In the genomic region with DNA sequence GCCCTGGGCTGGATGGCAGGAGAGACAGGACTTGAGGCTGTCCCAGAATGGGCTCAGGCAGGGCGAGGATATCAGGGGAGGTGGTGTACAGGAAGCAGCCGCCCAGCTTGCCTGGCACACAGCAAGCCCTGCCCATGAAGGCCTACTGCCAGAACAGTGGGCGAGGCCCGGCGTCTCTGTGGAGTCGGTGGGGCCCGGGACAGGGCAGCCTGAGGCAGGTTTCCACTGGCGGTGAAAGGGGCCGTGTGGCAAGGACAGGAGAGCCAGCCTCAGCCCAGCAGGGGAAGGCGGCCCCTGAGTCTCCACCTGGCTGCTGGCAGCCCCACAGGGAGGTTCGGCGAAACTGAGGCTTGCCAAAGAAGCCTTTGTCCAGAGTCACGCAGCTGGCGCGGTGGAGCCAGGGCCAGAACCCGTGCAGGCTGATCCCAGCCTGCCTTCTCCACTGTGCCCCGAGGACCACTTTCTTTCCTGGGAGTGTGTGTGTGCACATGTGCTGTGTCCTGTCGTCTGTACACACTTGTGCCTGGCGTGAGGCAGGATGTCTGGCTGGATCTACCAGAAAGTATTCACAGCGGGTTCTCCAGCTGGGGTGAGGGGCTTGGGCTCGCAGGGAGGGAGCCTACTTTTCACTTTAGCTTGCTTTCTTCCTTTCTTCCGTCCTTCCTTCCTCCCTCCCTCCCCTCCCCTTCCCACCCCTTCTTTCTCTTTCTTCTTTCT, we compare ENCODE assay signal across 7 cellular contexts. TPM values are rescaled to one million over a fixed set of nuclear protein-coding genes. Genes with fewer than 3 reads are reported as not detected.
DNase-seq lines count a peak whose midpoint lies in the region; ATAC-seq and TF ChIP-seq lines count a peak whose summit lies in the region.

No MANE protein-coding gene starts in this region.

- H3K4me3 Mint-ChIP-seq in activated T-helper 2 cell treated with anti-CD3 and anti-CD28 coated beads, Interferon-gamma antibody, Interleukin-2, Interleukin-4, amounts not matched to agents 10 μg/mL and 5 μg/mL and 100 μg/mL, durations not matched to agents 14 hours and 24 hours and 36 hours (ENCODE audit: low read depth) = peak overlapping the region; percentile 99

- POLR2A ChIA-PET in OCI-LY7 (lab: Charles Lee) = no interaction called here

- CTCF ChIA-PET in OCI-LY7 (lab: Charles Lee; ENCODE audit: unreplicated experiment) = no interaction called here

- H3K4me1 Mint-ChIP-seq in activated T-helper 2 cell treated with anti-CD3 and anti-CD28 coated beads, Interferon-gamma antibody, Interleukin-2, Interleukin-4, amounts not matched to agents 10 μg/mL and 5 μg/mL and 100 μg/mL, durations not matched to agents 14 hours and 24 hours and 36 hours (ENCODE audit: low read depth) = peaks cover 21% of the 10 kb centered on the region

- peak overlapping the region; percentile 64 for H3K4me2 ChIP-seq in OCI-LY7 (ENCODE audit: low read length)

- intact Hi-C loops in OCI-LY7 (cut with micrococcal nuclease; ENCODE audit: unreplicated experiment) = no loop called here
- intact Hi-C loops in activated T-helper 2 cell treated with anti-CD3 and anti-CD28 coated beads, Interferon-gamma antibody, Interleukin-2, Interleukin-4, amounts not matched to agents 10 μg/mL and 5 μg/mL and 100 μg/mL, durations not matched to agents 14 hours and 24 hours and 36 hours (cut with micrococcal nuclease) = loop anchor here (5.0 kb wide), 1 partner anchor 35 kb away; a partner anchor contains a TSS

- peak in 1 of 2 donors; percentile 47 for TF ChIP-seq EP300 in tibial nerve (IDR thresholded peaks at IDR 0.05)

- H3K27ac Mint-ChIP-seq in activated T-helper 2 cell treated with anti-CD3 and anti-CD28 coated beads, Interferon-gamma antibody, Interleukin-2, Interleukin-4, amounts not matched to agents 10 μg/mL and 5 μg/mL and 100 μg/mL, durations not matched to agents 14 hours and 24 hours and 36 hours = peak overlapping the region; percentile 92

- peaks cover 5% of the 10 kb centered on the region for H3K36me3 Mint-ChIP-seq in activated T-helper 2 cell treated with anti-CD3 and anti-CD28 coated beads, Interferon-gamma antibody, Interleukin-2, Interleukin-4, amounts not matched to agents 10 μg/mL and 5 μg/mL and 100 μg/mL, durations not matched to agents 14 hours and 24 hours and 36 hours (ENCODE audit: low read depth)

- 4 to 7% methylated on average over 16 to 19 of the region's 22 CpGs for WGBS in tibial nerve, 2 donors

- H3K4me1 ChIP-seq in OCI-LY7 (ENCODE audit: insufficient read depth, low read length, poor library complexity, severe bottlenecking) = peaks cover 27% of the 10 kb centered on the region
- H3K4me1 ChIP-seq in tibial nerve = peaks cover 0 to 56% (median 11%) of the 10 kb centered on the region in 4 donors

- no peaks in the 10 kb centered on the region for H3K9me2 ChIP-seq in OCI-LY7 (ENCODE audit: insufficient read depth, low read length)

- no peaks in the 10 kb centered on the region for H3K27me3 ChIP-seq in tibial nerve

- H3K79me2 ChIP-seq in OCI-LY7 (ENCODE audit: insufficient read depth, low read depth, low read length) = no peaks in the 10 kb centered on the region

- no TSS peak for BruUV-seq in OCI-LY7 (replicated peaks; lab: Mats Ljungman, UMichigan)

- peak; percentile 72 for ATAC-seq in omental fat pad (ENCODE audit: low FRiP score)

- no peaks in the 10 kb centered on the region for H3K9me3 Mint-ChIP-seq in activated T-helper 2 cell treated with anti-CD3 and anti-CD28 coated beads, Interferon-gamma antibody, Interleukin-2, Interleukin-4, amounts not matched to agents 10 μg/mL and 5 μg/mL and 100 μg/mL, durations not matched to agents 14 hours and 24 hours and 36 hours

- TF ChIP-seq POLR2A in GM18951 (IDR thresholded peaks at IDR 0.05; ENCODE audit: extremely low read depth, insufficient read depth, insufficient read length) (peak; percentile 32), tibial nerve (IDR thresholded peaks at IDR 0.05) (peak in 1 of 2 donors; percentile 18)

- no peak overlapping the region for H3K27ac ChIP-seq in OCI-LY7 (ENCODE audit: low read depth, low read length, poor library complexity, severe bottlenecking)
- H3K27ac ChIP-seq in tibial nerve = peak overlapping the region; percentile 61 to 91 (median 82)

- in situ Hi-C loops in GM18951 (cut with MboI; ENCODE audit: low sequenced_read_pairs, unreplicated experiment) = no loop called here

- H2AFZ ChIP-seq in OCI-LY7 (ENCODE audit: low read length) = peak overlapping the region; percentile 28; the same call in 1 of the 2 replicates

- H4K20me1 ChIP-seq in OCI-LY7 (ENCODE audit: insufficient read depth, low read length) = no peaks in the 10 kb centered on the region

- H3K36me3 ChIP-seq in OCI-LY7 (ENCODE audit: insufficient read depth, low read length) = no peaks in the 10 kb centered on the region
- H3K36me3 ChIP-seq in tibial nerve = peaks cover 0 to 8% (median 0%) of the 10 kb centered on the region in 3 donors

- H3K9me3 ChIP-seq in OCI-LY7 (ENCODE audit: low read length) = no peaks in the 10 kb centered on the region
- H3K9me3 ChIP-seq in tibial nerve = no peaks in the 10 kb centered on the region

- no peak for TF ChIP-seq CTCF in OCI-LY7 (conservative IDR thresholded peaks at IDR 0.05; ENCODE audit: low read length)
- no peak for TF ChIP-seq CTCF in fibroblast of pulmonary artery (IDR thresholded peaks at IDR 0.05; ENCODE audit: low read length, missing control alignments)
- no peak for TF ChIP-seq CTCF in omental fat pad (IDR thresholded peaks at IDR 0.05)
- TF ChIP-seq CTCF in tibial nerve (IDR thresholded peaks at IDR 0.05) = no peak

- DNase-seq in OCI-LY7 (ENCODE audit: low spot score) (peak; percentile 33), fibroblast of pulmonary artery (ENCODE audit: low read depth) (peak; percentile 45), omental fat pad (ENCODE audit: low spot score) (peak; percentile 50), tibial nerve (ENCODE audit: low spot score in 2 of 2) (peak; percentile 39 to 53), NCI-H524 treated with DMSO at 0.1 percent for 48 hours (lab: John Stamatoyannopoulos, UW) (no peak)
- peak; percentile 38 for DNase-seq in activated T-helper 2 cell treated with anti-CD3 and anti-CD28 coated beads, Interferon-gamma antibody, Interleukin-2, Interleukin-4, amounts not matched to agents 10 μg/mL and 5 μg/mL and 100 μg/mL, durations not matched to agents 14 hours and 24 hours and 36 hours (ENCODE audit: low spot score)

- H3K4me3 ChIP-seq in OCI-LY7 (ENCODE audit: low read depth, low read length, poor library complexity, severe bottlenecking) (peak overlapping the region; percentile 68), fibroblast of pulmonary artery (replicated peaks; ENCODE audit: low read depth, low read length) (peak overlapping the region; percentile 73), tibial nerve (peak overlapping the region; percentile 76 to 93 (median 84))

- H3K27me3 Mint-ChIP-seq in activated T-helper 2 cell treated with anti-CD3 and anti-CD28 coated beads, Interferon-gamma antibody, Interleukin-2, Interleukin-4, amounts not matched to agents 10 μg/mL and 5 μg/mL and 100 μg/mL, durations not matched to agents 14 hours and 24 hours and 36 hours (ENCODE audit: low read depth) = no peaks in the 10 kb centered on the region

RNA-seq across cellular contexts. Expression of a gene that starts 1.2 kb away (rescaled TPM):
- total RNA-seq in OCI-LY7 (2014; rRNA removed; shearing (Covaris generic)) = 47.1 and 59.6 TPM in 2 replicates
- total RNA-seq in OCI-LY7 (2022) (55.5 and 69.9 TPM in 2 replicates), omental fat pad (100 to 1,000 TPM; 370 to 615 (median 577) TPM), tibial nerve (100 to 1,000 TPM; 399 to 538 (median 485) TPM)
- 126 and 127 TPM in 2 replicates for total RNA-seq in activated T-helper 2 cell treated with anti-CD3 and anti-CD28 coated beads, Interferon-gamma antibody, Interleukin-2, Interleukin-4, amounts not matched to agents 10 μg/mL and 5 μg/mL and 100 μg/mL, durations not matched to agents 14 hours and 24 hours and 36 hours

RNA-seq across cellular contexts. Expression of a gene that starts 9.3 kb away (rescaled TPM):
- 28.4 and 30.6 TPM in 2 replicates for total RNA-seq in OCI-LY7 (2014; rRNA removed; shearing (Covaris generic))
- 23.1 and 33.2 TPM in 2 replicates for total RNA-seq in OCI-LY7 (2022)
- total RNA-seq in activated T-helper 2 cell treated with anti-CD3 and anti-CD28 coated beads, Interferon-gamma antibody, Interleukin-2, Interleukin-4, amounts not matched to agents 10 μg/mL and 5 μg/mL and 100 μg/mL, durations not matched to agents 14 hours and 24 hours and 36 hours = 17.3 and 18.5 TPM in 2 replicates
- total RNA-seq in omental fat pad = 10 to 100 TPM; 19.3 to 28.6 (median 25.2) TPM
- 10 to 100 TPM; 20.2 to 44.4 (median 31.9) TPM for total RNA-seq in tibial nerve

RNA-seq across cellular contexts. Expression of a gene that starts 34.4 kb away (rescaled TPM):
- total RNA-seq in OCI-LY7 (2014; rRNA removed; shearing (Covaris generic)) = 66.7 and 71.5 TPM in 2 replicates
- total RNA-seq in OCI-LY7 (2022) (62.6 and 66.5 TPM in 2 replicates), omental fat pad (10 to 100 TPM; 31.5 to 39.0 (median 34.4) TPM), tibial nerve (10 to 100 TPM; 38.5 to 50.4 (median 41.9) TPM)
- total RNA-seq in activated T-helper 2 cell treated with anti-CD3 and anti-CD28 coated beads, Interferon-gamma antibody, Interleukin-2, Interleukin-4, amounts not matched to agents 10 μg/mL and 5 μg/mL and 100 μg/mL, durations not matched to agents 14 hours and 24 hours and 36 hours = 85.7 and 89.1 TPM in 2 replicates

RNA-seq across cellular contexts. Expression of a gene that starts 42.0 kb away (rescaled TPM):
- 104 and 143 TPM in 2 replicates for total RNA-seq in OCI-LY7 (2014; rRNA removed; shearing (Covaris generic))
- total RNA-seq in OCI-LY7 (2022) (67.6 and 88.4 TPM in 2 replicates), omental fat pad (1 to 10 TPM in 1 of 4 donors, under 1 TPM in 1, not detected in 2; 0.93 to 1.7 TPM), tibial nerve (not detected)
- 2.5 and 3.1 TPM in 2 replicates for total RNA-seq in activated T-helper 2 cell treated with anti-CD3 and anti-CD28 coated beads, Interferon-gamma antibody, Interleukin-2, Interleukin-4, amounts not matched to agents 10 μg/mL and 5 μg/mL and 100 μg/mL, durations not matched to agents 14 hours and 24 hours and 36 hours
